4 cellular contexts compared by ENCODE assay signal in the genomic region with DNA sequence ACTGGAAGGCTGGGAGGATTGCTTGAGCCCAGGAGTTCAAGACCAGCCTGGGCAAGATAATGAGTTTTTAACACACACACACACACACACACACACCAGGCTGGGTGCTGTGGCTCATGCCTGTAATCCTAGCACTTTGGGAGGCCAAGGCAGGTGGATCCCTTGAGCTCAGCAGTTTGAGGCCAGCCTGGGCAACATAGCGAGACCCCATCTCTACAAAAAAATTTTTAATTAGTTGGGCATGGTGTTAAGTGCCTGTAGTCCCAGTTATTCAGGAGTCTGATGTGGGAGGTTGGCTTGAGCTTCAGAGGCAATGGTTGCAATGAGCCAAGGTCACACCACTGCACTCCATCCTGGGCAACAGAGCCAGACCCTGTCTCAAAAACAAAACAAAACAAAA. TPM values are rescaled to one million over a fixed set of nuclear protein-coding genes. Genes with fewer than 3 reads are reported as not detected.
DNase-seq lines count a peak whose midpoint lies in the region; ATAC-seq, FAIRE-seq and TF ChIP-seq lines count a peak whose summit lies in the region.
"Not testable (repeated sequence)": the region's sequence is repeated elsewhere in the genome, so short reads cannot be mapped to it uniquely, and the experiment has no call there.
"Had no signal": no experiment of that assay in that cellular context is flagged by ENCODE, and none has a peak within 500 bp of the region (broad histone marks: within the 10 kb centered on the region; RNA-seq: fewer than 3 reads in every experiment).

No MANE protein-coding gene starts in this region.

- H3K4me3 ChIP-seq in HEK293 (ENCODE audit: low read depth, low read length); K562: not testable (repeated sequence)

- WGBS in K562 (ENCODE audit: insufficient coverage, low coverage, missing lambda C conversion rate) = 0% methylated on average over 1 of the region's 1 CpG

- not testable (repeated sequence) for H2AFZ ChIP-seq in K562 (ENCODE audit: low read depth, low read length)

- H3K4me1 Mint-ChIP-seq in type B pancreatic cell (ENCODE audit: unreplicated experiment) = not testable (repeated sequence)

- TF ChIP-seq EP300 in K562 (IDR thresholded peaks at IDR 0.05; ENCODE audit: low read length) = not testable (repeated sequence)

- H3K79me2 ChIP-seq in K562 (ENCODE audit: control insufficient read depth, insufficient read depth, low read length) = not testable (repeated sequence)

- intact Hi-C loops in K562 (cut with micrococcal nuclease) = not testable (repeated sequence)

- not testable (repeated sequence) for H3K9me1 ChIP-seq in K562 (ENCODE audit: control insufficient read depth, insufficient read depth, low read length)

- H3K9me3 ChIP-seq in HEK293 (ENCODE audit: control insufficient read depth, insufficient read depth, low read depth, low read length); K562 (replicated peaks; ENCODE audit: control insufficient read depth, insufficient read depth, low read depth, low read length): not testable (repeated sequence)

- in situ Hi-C loops in K562 (cut with MboI) = not testable (repeated sequence)

- H3K4me1 ChIP-seq in HEK293 (ENCODE audit: control insufficient read depth, insufficient read depth, low read length); K562 (replicated peaks in 1 of 2; ENCODE audit: control insufficient read depth in 2 of 2, insufficient read depth in 2 of 2, low read length in 2 of 2): not testable (repeated sequence)

- FAIRE-seq in K562 (lab: Jason Lieb, UNC) = not testable (repeated sequence)

- DNase-seq in K562 (ENCODE audit: extremely low read depth in 1 of 4, low spot score in 3 of 4) = not testable (repeated sequence)
- peak; percentile 37 for DNase-seq in type B pancreatic cell (ENCODE audit: extremely low spot score, unreplicated experiment)

- H3K27me3 Mint-ChIP-seq in type B pancreatic cell = not testable (repeated sequence)

- TF ChIP-seq POLR2A in K562 (conservative IDR thresholded peaks at IDR 0.05) = not testable (repeated sequence)

- H3K36me3 Mint-ChIP-seq in type B pancreatic cell = not testable (repeated sequence)

- not testable (repeated sequence) for BruUV-seq in K562 (replicated peaks; lab: Mats Ljungman, UMichigan)

- ATAC-seq in K562 = not testable (repeated sequence)

- H3K9me3 Mint-ChIP-seq in type B pancreatic cell = not testable (repeated sequence)

- not testable (repeated sequence) for TF ChIP-seq CTCF in HEK293 (tag by site-specific recombination; IDR thresholded peaks at IDR 0.05); K562 (IDR thresholded peaks at IDR 0.05 in 2 of 3, conservative IDR thresholded peaks at IDR 0.05 in 1 of 3; ENCODE audit: insufficient read depth in 2 of 3, low read depth in 1 of 3, low read length in 3 of 3); type B pancreatic cell (conservative IDR thresholded peaks at IDR 0.05)

- CTCF ChIA-PET in HEK293 (lab: Yijun Ruan, JAX) = interaction anchor here (0.6 to 1.1 kb wide), 4 partner anchors 15 to 588 kb away, joined by 3 to 5 read pairs (median 3); no protein-coding TSS in a partner anchor
- CTCF ChIA-PET in K562 (lab: Yijun Ruan, JAX; ENCODE audit: low intra/inter-chr PET ratio) = not testable (repeated sequence)

- not testable (repeated sequence) for H3K9ac ChIP-seq in K562 (ENCODE audit: insufficient read depth in 1 of 2, low read depth in 2 of 2, low read length in 2 of 2)

- not testable (repeated sequence) for H3K4me2 ChIP-seq in K562 (ENCODE audit: insufficient read depth, low read length)

- not testable (repeated sequence) for TF ChIP-seq RAD21 in K562 (CRISPR knock-in tag; conservative IDR thresholded peaks at IDR 0.05 in 1 of 2, IDR thresholded peaks at IDR 0.05 in 1 of 2)

- H3K27ac ChIP-seq in HEK293 (ENCODE audit: extremely low read depth, low read depth, low read length); K562 (ENCODE audit: extremely low read depth, low read depth, low read length): not testable (repeated sequence)

- not testable (repeated sequence) for H3K27me3 ChIP-seq in K562 (ENCODE audit: control insufficient read depth in 2 of 2, insufficient read depth in 2 of 2, low read length in 2 of 2)

- not testable (repeated sequence) for H4K20me1 ChIP-seq in K562 (replicated peaks; ENCODE audit: control insufficient read depth, insufficient read depth, low read length)

- H3K4me3 Mint-ChIP-seq in type B pancreatic cell = not testable (repeated sequence)

- POLR2A ChIA-PET in HEK293 (lab: Yijun Ruan, JAX) = not testable (repeated sequence)
- POLR2A ChIA-PET in K562 (lab: Yijun Ruan, JAX) = interaction anchor here (0.5 to 1.5 kb wide), 4 partner anchors 10 to 27 kb away, joined by 3 to 5 read pairs (median 4); no protein-coding TSS in a partner anchor

- not testable (repeated sequence) for H3K36me3 ChIP-seq in HEK293 (ENCODE audit: control insufficient read depth in 2 of 2, insufficient read depth in 1 of 2, low read length in 2 of 2); K562 (ENCODE audit: control insufficient read depth, insufficient read depth, low read length)

- not testable (repeated sequence) for H3K27ac Mint-ChIP-seq in type B pancreatic cell

TF ChIP-seq in HEK293, 187 proteins besides CTCF, POLR2A, EP300 and RAD21:
- TF ChIP-seq ZNF121 (tag by site-specific recombination; IDR thresholded peaks at IDR 0.05) = peak; percentile 82

TF ChIP-seq in K562, 482 proteins besides CTCF, POLR2A, EP300 and RAD21:
- TF ChIP-seq ZNF121 (CRISPR knock-in tag; conservative IDR thresholded peaks at IDR 0.05) = peak; percentile 82
TF ChIP-seq in K562: peak in this region for 1; not testable (repeated sequence) for 481.

RNA-seq across cellular contexts. Expression of gene WNT2B, which starts 22.7 kb away (rescaled TPM):
- total RNA-seq in K562 (2011; cell fraction: chromatin; rRNA removed; ENCODE audit: low replicate concordance) = 0.18 and 0.23 TPM in 2 replicates
- not detected in 2 replicates for total RNA-seq in K562 (2011; cell fraction: nucleolus; rRNA removed)
- total RNA-seq in K562 (2011; cell fraction: nucleoplasm; rRNA removed) = 0.15 TPM in 1 of 2 replicates, not detected in the other
- total RNA-seq in K562 (2014; rRNA removed) = not detected in 2 replicates
- total RNA-seq in K562 (2014; rRNA removed; fragmentation: Illumina TruSeq; extraction: Trizol) = not detected in 2 replicates
- 0.04 TPM in 1 of 2 replicates, not detected in the other for total RNA-seq in K562 (2015; rRNA removed; fragmentation: Illumina TruSeq; extraction: Trizol)
- 0.02 and 0.04 TPM in 2 replicates for total RNA-seq in K562 (2021)
- 0.04 and 0.09 TPM in 2 replicates for polyA plus RNA-seq in K562 (2011; rRNA removed)
- polyA plus RNA-seq in K562 (2011; cell fraction: cytosol; rRNA removed) = 0.01 TPM in 1 of 2 replicates, not detected in the other
- polyA plus RNA-seq in K562 (2011; cell fraction: nucleus; rRNA removed) = 0.08 and 0.09 TPM in 2 replicates
- polyA plus RNA-seq in K562 (2012) = 0.09 and 0.24 TPM in 2 replicates
- not detected in 2 replicates for polyA plus RNA-seq in K562 (2014; fragmentation: Illumina TruSeq; extraction: Trizol)
- polyA plus RNA-seq in K562 (2014; fragmentation: Nextera tagmentation; extraction: Ambion mirVana) = under 1 TPM; 0.03 to 0.06 TPM
- polyA plus RNA-seq in K562 (2014; rRNA removed) = 0.05 TPM in 1 of 2 replicates, not detected in the other
- polyA minus RNA-seq in K562 (2011; rRNA and poly(A)+ RNA removed) = 0.07 and 0.18 TPM in 2 replicates
- polyA minus RNA-seq in K562 (2011; cell fraction: cytosol; rRNA and poly(A)+ RNA removed) = not detected in 2 replicates
- polyA minus RNA-seq in K562 (2011; cell fraction: nucleus; rRNA and poly(A)+ RNA removed) = 0.13 and 0.22 TPM in 2 replicates
- total RNA-seq in type B pancreatic cell (ENCODE audit: low replicate concordance) = 2.7 and 41.0 TPM in 2 replicates
- total RNA-seq: A172 had no signal
